ENCODE assay signal across 1 cellular context in the genomic region with DNA sequence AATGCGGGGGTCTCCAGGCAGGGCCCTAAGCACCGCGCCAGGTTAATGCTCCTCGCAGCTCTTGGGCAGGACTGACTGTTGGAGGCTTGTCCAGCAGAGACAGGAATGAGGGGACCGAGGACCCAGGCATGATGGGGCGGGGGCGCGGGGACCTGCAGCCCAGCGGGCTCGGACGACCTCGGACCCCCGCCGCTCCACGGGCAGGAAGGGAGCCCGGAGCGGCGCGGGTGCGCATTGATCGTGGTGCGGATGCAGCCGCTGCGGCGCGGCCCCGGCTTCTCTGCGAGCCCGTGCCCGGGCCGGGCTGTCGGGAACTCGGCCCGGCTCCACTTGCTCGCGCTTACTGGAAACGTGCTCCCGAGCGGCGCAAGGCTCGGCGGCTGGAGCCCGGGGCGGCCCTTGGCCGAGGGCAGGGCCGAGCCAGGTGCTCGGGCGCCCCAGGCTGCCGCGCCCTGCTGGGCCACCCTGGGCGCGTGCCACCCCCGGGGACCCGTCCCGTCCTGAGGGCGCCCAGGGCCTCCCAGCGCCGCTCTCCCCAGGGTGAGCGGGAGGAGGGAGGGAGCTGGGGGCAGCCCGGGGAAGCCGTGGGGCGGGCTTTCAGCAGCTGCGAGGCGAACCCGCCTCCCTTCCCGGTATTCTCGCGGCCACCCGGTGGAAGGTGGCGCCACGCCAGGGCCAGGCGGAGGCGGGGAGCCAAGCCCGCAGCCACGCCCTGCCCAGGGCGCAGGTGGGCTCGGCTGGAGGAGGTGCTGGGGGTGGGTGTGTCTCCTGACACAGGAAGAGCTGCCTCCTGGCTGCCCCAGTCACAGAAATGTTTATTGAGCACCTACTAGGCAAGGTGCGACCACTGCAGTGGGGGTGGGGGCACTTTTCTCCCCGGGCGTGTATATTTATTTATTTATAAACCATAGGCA.
TF ChIP-seq lines count a peak whose summit lies in the region.

No MANE protein-coding gene starts in this region.

TF ChIP-seq in K562, 482 proteins besides CTCF, POLR2A, EP300 and RAD21 (continued from another document and continues in another):
- no peak for TF ChIP-seq CHD7 (IDR thresholded peaks at IDR 0.05; ENCODE audit: low read depth, low read length)
- no peak for TF ChIP-seq U2AF2 (optimal IDR thresholded peaks at IDR 0.05; ENCODE audit: low read depth, low read length)
- TF ChIP-seq GTF2A2 (tag; IDR thresholded peaks at IDR 0.05) = no peak
- no peak for TF ChIP-seq PRPF4 (IDR thresholded peaks at IDR 0.05; ENCODE audit: insufficient read depth, low read depth, low read length, poor library complexity, severe bottlenecking)
- TF ChIP-seq ESRRA (IDR thresholded peaks at IDR 0.05; ENCODE audit: borderline replicate concordance, low read depth) = peak; percentile 33; the same call in 1 of the 2 replicates
- TF ChIP-seq ZNF324 (CRISPR knock-in tag; IDR thresholded peaks at IDR 0.05) = no peak
- TF ChIP-seq CHCHD3 (CRISPR knock-in tag; IDR thresholded peaks at IDR 0.05) = no peak
- TF ChIP-seq ZNF511 (CRISPR knock-in tag; IDR thresholded peaks at IDR 0.05) = no peak
- TF ChIP-seq POLR2G (IDR thresholded peaks at IDR 0.05; ENCODE audit: low read depth, low read length) = peak; percentile 86
- TF ChIP-seq ZFP91 (CRISPR knock-in tag; IDR thresholded peaks at IDR 0.05) = no peak
- no peak for TF ChIP-seq RAD51 (IDR thresholded peaks at IDR 0.05; ENCODE audit: borderline replicate concordance, low read depth)
- TF ChIP-seq SOX6 (IDR thresholded peaks at IDR 0.05) = no peak; the same call in 1 of the 2 replicates
- no peak for TF ChIP-seq IFI16 (CRISPR knock-in tag; IDR thresholded peaks at IDR 0.05)
- no peak for TF ChIP-seq HCFC1 (IDR thresholded peaks at IDR 0.05; ENCODE audit: low read depth, low read length)
- TF ChIP-seq RBM34 (IDR thresholded peaks at IDR 0.05; ENCODE audit: borderline replicate concordance, insufficient read depth, low read length) = no peak
- no peak for TF ChIP-seq MEIS2 (IDR thresholded peaks at IDR 0.05; ENCODE audit: partially characterized antibody)
- TF ChIP-seq DDX20 (tag; IDR thresholded peaks at IDR 0.05; ENCODE audit: low read depth) = no peak
- TF ChIP-seq, protein P1, sequence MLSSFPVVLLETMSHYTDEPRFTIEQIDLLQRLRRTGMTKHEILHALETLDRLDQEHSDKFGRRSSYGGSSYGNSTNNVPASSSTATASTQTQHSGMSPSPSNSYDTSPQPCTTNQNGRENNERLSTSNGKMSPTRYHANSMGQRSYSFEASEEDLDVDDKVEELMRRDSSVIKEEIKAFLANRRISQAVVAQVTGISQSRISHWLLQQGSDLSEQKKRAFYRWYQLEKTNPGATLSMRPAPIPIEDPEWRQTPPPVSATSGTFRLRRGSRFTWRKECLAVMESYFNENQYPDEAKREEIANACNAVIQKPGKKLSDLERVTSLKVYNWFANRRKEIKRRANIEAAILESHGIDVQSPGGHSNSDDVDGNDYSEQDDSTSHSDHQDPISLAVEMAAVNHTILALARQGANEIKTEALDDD (IDR thresholded peaks at IDR 0.05) = no peak
- TF ChIP-seq, protein P2, sequence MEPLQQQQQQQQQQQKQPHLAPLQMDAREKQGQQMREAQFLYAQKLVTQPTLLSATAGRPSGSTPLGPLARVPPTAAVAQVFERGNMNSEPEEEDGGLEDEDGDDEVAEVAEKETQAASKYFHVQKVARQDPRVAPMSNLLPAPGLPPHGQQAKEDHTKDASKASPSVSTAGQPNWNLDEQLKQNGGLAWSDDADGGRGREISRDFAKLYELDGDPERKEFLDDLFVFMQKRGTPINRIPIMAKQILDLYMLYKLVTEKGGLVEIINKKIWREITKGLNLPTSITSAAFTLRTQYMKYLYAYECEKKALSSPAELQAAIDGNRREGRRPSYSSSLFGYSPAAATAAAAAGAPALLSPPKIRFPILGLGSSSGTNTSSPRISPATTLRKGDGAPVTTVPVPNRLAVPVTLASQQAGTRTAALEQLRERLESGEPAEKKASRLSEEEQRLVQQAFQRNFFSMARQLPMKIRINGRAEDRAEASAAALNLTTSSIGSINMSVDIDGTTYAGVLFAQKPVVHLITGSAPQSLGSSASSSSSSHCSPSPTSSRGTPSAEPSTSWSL (CRISPR knock-in tag; IDR thresholded peaks at IDR 0.05; ENCODE audit: borderline replicate concordance) = no peak
- no peak for TF ChIP-seq FOXA3 (CRISPR knock-in tag; conservative IDR thresholded peaks at IDR 0.05 in 1 of 2, IDR thresholded peaks at IDR 0.05 in 1 of 2)
- no peak for TF ChIP-seq SMARCB1 (IDR thresholded peaks at IDR 0.05; ENCODE audit: insufficient read length, low read depth)
- TF ChIP-seq BCL6 (CRISPR knock-in tag; IDR thresholded peaks at IDR 0.05) = no peak
- TF ChIP-seq MTA1 (IDR thresholded peaks at IDR 0.05; ENCODE audit: borderline replicate concordance) = no peak
- TF ChIP-seq KAT7 (CRISPR knock-in tag; IDR thresholded peaks at IDR 0.05; ENCODE audit: borderline replicate concordance) = no peak
- no peak for TF ChIP-seq TOE1 (IDR thresholded peaks at IDR 0.05; ENCODE audit: borderline replicate concordance)
- no peak for TF ChIP-seq TOE1 (CRISPR knock-in tag; IDR thresholded peaks at IDR 0.05; ENCODE audit: borderline replicate concordance, low read depth)
